ENCODE assay signal across 19 cellular contexts in the genomic region with DNA sequence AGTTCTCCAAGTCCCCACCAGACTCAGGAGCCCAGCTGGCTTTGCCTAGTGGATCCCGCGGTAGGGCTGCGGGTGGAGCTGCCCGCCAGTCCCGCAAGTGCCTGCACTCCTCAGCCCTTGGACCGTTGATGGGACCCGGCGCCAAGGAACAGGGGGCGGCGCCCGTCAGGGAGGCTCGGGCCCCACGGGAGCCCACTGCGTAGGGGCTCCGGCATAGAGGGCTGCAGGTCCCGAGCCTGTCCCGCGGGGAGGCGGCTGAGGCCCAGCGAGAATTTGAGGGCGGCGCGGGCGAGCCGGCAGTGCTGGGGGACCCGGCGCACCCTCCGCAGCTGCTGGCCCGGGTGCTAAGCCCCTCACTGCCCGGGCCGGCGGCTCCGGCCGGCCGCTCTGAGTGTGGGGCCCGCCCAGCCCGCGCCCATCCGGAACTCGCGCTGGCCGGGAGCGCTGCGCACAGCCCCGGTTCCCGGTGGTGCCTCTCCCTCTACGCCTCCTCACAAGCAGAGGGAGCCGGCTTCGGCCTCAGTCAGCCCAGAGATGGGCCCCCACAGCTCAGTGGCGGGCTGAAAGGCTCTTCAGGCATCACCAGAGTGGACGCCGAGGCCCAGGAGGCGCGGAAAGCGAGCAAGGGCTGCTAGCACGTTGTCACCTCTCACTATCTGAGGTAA.
DNase-seq lines count a peak whose midpoint lies in the region; ATAC-seq, FAIRE-seq and TF ChIP-seq lines count a peak whose summit lies in the region.
"Had no signal": no experiment of that assay in that cellular context is flagged by ENCODE, and none has a peak within 500 bp of the region (broad histone marks: within the 10 kb centered on the region; RNA-seq: fewer than 3 reads in every experiment).

No MANE protein-coding gene starts in this region.

- CTCF ChIA-PET in WTC11 (lab: Charles Lee) = no interaction called here

- peaks cover 0 to 5% of the 10 kb centered on the region in 2 donors for H3K9me3 Mint-ChIP-seq in stimulated activated naive CD8-positive, alpha-beta T cell treated with anti-CD3 and anti-CD28 coated beads, Interleukin-15, amount 100 ng/mL, for 72 hours
- H3K9me3 Mint-ChIP-seq in WTC11 = peaks cover 10% of the 10 kb centered on the region

- no peak overlapping the region for H2BK12ac ChIP-seq in neuronal stem cell (ENCODE audit: low read length)

- H3K27me3 ChIP-seq in neuronal stem cell (ENCODE audit: control insufficient read depth in 3 of 3, insufficient read depth in 3 of 3, low read depth in 1 of 3, low read length in 3 of 3) = no peaks in the 10 kb centered on the region
- no peaks in the 10 kb centered on the region for H3K27me3 ChIP-seq in effector memory CD4-positive, alpha-beta T cell (replicated peaks; ENCODE audit: control insufficient read depth, insufficient read depth, low read length, poor library complexity, severe bottlenecking)
- H3K27me3 ChIP-seq: BLaER1 had no signal

- DNase-seq in stimulated activated naive CD8-positive, alpha-beta T cell treated with anti-CD3 and anti-CD28 coated beads, Interleukin-15, amount 100 ng/mL, for 72 hours = no peak
- DNase-seq in stimulated activated naive CD8-positive, alpha-beta T cell treated with anti-CD3 and anti-CD28 coated beads, Interleukin-15, Interleukin-2, amounts not matched to agents 100 U/mL and 50 U/mL, for 24 hours = no peak
- DNase-seq in WTC11 (ENCODE audit: low spot score) (peak; percentile 11), neuronal stem cell (ENCODE audit: low spot score) (no peak), urothelium cell line (ENCODE audit: low spot score) (peak; percentile 5), NCI-H510A treated with DMSO at 0.1 percent for 48 hours (lab: John Stamatoyannopoulos, UW) (no peak), occipital lobe (lab: John Stamatoyannopoulos, UW) (no peak)
- DNase-seq in effector memory CD4-positive, alpha-beta T cell = no peak
- DNase-seq: 8988T, DMS153, DMS79, GF-D8, GOT3, IMR-90 had no signal

- FAIRE-seq in urothelium cell line (lab: Jason Lieb, UNC) = no peak

- POLR2A ChIA-PET in WTC11 (lab: Charles Lee) = no interaction called here

- H3K36me3 ChIP-seq in neuronal stem cell (replicated peaks in 1 of 2; ENCODE audit: control insufficient read depth in 2 of 2, insufficient read depth in 2 of 2, low read length in 2 of 2) = no peaks in the 10 kb centered on the region
- no peaks in the 10 kb centered on the region for H3K36me3 ChIP-seq in effector memory CD4-positive, alpha-beta T cell (ENCODE audit: control insufficient read depth, insufficient read depth, low read length)
- H3K36me3 ChIP-seq: BLaER1, HAP-1 had no signal

- H2AFZ ChIP-seq in neuronal stem cell (ENCODE audit: low read length) = no peak overlapping the region

- TF ChIP-seq CTCF in WTC11 (IDR thresholded peaks at IDR 0.05) = no peak

- H3K27ac Mint-ChIP-seq in stimulated activated naive CD8-positive, alpha-beta T cell treated with anti-CD3 and anti-CD28 coated beads, Interleukin-15, amount 100 ng/mL, for 72 hours = no peak overlapping the region
- no peak overlapping the region for H3K27ac Mint-ChIP-seq in WTC11
- H3K27ac Mint-ChIP-seq: CD14-positive monocyte; CD4-positive, alpha-beta memory T cell had no signal

- ATAC-seq in stimulated activated naive CD8-positive, alpha-beta T cell treated with anti-CD3 and anti-CD28 coated beads, Interleukin-15, amount 100 ng/mL, for 72 hours = peak; percentile 55
- ATAC-seq in stimulated activated naive CD8-positive, alpha-beta T cell treated with anti-CD3 and anti-CD28 coated beads, Interleukin-15, Interleukin-2, amounts not matched to agents 100 U/mL and 50 U/mL, for 24 hours = no peak
- ATAC-seq in WTC11 = peak; percentile 59

- WGBS in neuronal stem cell (ENCODE audit: extremely low coverage in 2 of 2, insufficient read length in 2 of 2, insufficient replicate concordance in 1 of 2), 2 donors = no CpG with 5 or more reads among the region's 56 CpGs

- no peak overlapping the region for H3K4ac ChIP-seq in neuronal stem cell (ENCODE audit: low read length)

- no peak overlapping the region for H3K4me3 ChIP-seq in neuronal stem cell (ENCODE audit: low read length in 2 of 2)
- H3K4me3 ChIP-seq in effector memory CD4-positive, alpha-beta T cell (ENCODE audit: insufficient read depth, low read depth, low read length, poor library complexity, severe bottlenecking) = no peak overlapping the region
- H3K4me3 ChIP-seq: BLaER1, HAP-1 had no signal

- H3K18ac ChIP-seq in neuronal stem cell (ENCODE audit: low read length) = no peak overlapping the region

- H2BK15ac ChIP-seq in neuronal stem cell (ENCODE audit: low read length) = no peak overlapping the region

- no peaks in the 10 kb centered on the region for H3K79me1 ChIP-seq in neuronal stem cell (ENCODE audit: low read depth, low read length)

- no peak overlapping the region for H4K8ac ChIP-seq in neuronal stem cell (ENCODE audit: low read depth, low read length)

- H3K36me3 Mint-ChIP-seq in WTC11 = peaks cover 2% of the 10 kb centered on the region; the same call in 1 of the 2 replicates
- H3K36me3 Mint-ChIP-seq: CD14-positive monocyte; CD4-positive, alpha-beta memory T cell had no signal

- no peaks in the 10 kb centered on the region for H3K4me1 ChIP-seq in neuronal stem cell (ENCODE audit: control insufficient read depth in 2 of 2, insufficient read depth in 1 of 2, low read depth in 1 of 2, low read length in 2 of 2)
- no peaks in the 10 kb centered on the region for H3K4me1 ChIP-seq in effector memory CD4-positive, alpha-beta T cell (ENCODE audit: control insufficient read depth, insufficient read depth, low read length, poor library complexity, severe bottlenecking)
- H3K4me1 ChIP-seq: BLaER1, HAP-1 had no signal

- H3K4me1 Mint-ChIP-seq in stimulated activated naive CD8-positive, alpha-beta T cell treated with anti-CD3 and anti-CD28 coated beads, Interleukin-15, amount 100 ng/mL, for 72 hours = no peaks in the 10 kb centered on the region
- H3K4me1 Mint-ChIP-seq in WTC11 = no peaks in the 10 kb centered on the region
- H3K4me1 Mint-ChIP-seq: CD14-positive monocyte; CD4-positive, alpha-beta memory T cell had no signal

- H2BK5ac ChIP-seq in neuronal stem cell (ENCODE audit: low read length) = no peak overlapping the region

- H4K91ac ChIP-seq in neuronal stem cell (ENCODE audit: low read depth, low read length, poor library complexity) = no peak overlapping the region

- no peak overlapping the region for H3K14ac ChIP-seq in neuronal stem cell (ENCODE audit: low read length)

- H2AK5ac ChIP-seq in neuronal stem cell (ENCODE audit: low read depth, low read length) = no peak overlapping the region

- H3K9me3 ChIP-seq in neuronal stem cell (replicated peaks in 1 of 2; ENCODE audit: control insufficient read depth in 2 of 2, insufficient read depth in 1 of 2, low read depth in 1 of 2, low read length in 2 of 2) = no peaks in the 10 kb centered on the region
- no peaks in the 10 kb centered on the region for H3K9me3 ChIP-seq in effector memory CD4-positive, alpha-beta T cell (ENCODE audit: control insufficient read depth, low read length)
- H3K9me3 ChIP-seq: BLaER1, HAP-1 had no signal

- no peak overlapping the region for H3K23ac ChIP-seq in neuronal stem cell (ENCODE audit: low read depth, low read length, poor library complexity)

- no peak overlapping the region for H3K4me2 ChIP-seq in neuronal stem cell (ENCODE audit: insufficient read depth, low read length, poor library complexity, severe bottlenecking)
- H3K4me2 ChIP-seq: BLaER1 had no signal

- no peaks in the 10 kb centered on the region for H3K27me3 Mint-ChIP-seq in stimulated activated naive CD8-positive, alpha-beta T cell treated with anti-CD3 and anti-CD28 coated beads, Interleukin-15, amount 100 ng/mL, for 72 hours
- no peaks in the 10 kb centered on the region for H3K27me3 Mint-ChIP-seq in WTC11 (ENCODE audit: low read depth)
- H3K27me3 Mint-ChIP-seq: CD4-positive, alpha-beta memory T cell had no signal

- no peak overlapping the region for H3K27ac ChIP-seq in neuronal stem cell (replicated peaks; ENCODE audit: low read length)
- no peak overlapping the region for H3K27ac ChIP-seq in effector memory CD4-positive, alpha-beta T cell (ENCODE audit: insufficient read depth, low read length, poor library complexity, severe bottlenecking)
- H3K27ac ChIP-seq: BLaER1, HL-60 had no signal

- no peak overlapping the region for H2BK120ac ChIP-seq in neuronal stem cell (ENCODE audit: low read depth, low read length)

- H3K9ac ChIP-seq in neuronal stem cell (ENCODE audit: low read depth, low read length, poor library complexity) = peak overlapping the region; percentile 21
- H3K9ac ChIP-seq: BLaER1 had no signal

- no peak overlapping the region for H3K4me3 Mint-ChIP-seq in stimulated activated naive CD8-positive, alpha-beta T cell treated with anti-CD3 and anti-CD28 coated beads, Interleukin-15, amount 100 ng/mL, for 72 hours
- no peak overlapping the region for H3K4me3 Mint-ChIP-seq in WTC11
- H3K4me3 Mint-ChIP-seq: CD14-positive monocyte; CD4-positive, alpha-beta memory T cell had no signal

TF ChIP-seq in WTC11, 78 proteins besides CTCF, POLR2A, EP300 and RAD21 (continues in another document):
- TF ChIP-seq, protein P1, sequence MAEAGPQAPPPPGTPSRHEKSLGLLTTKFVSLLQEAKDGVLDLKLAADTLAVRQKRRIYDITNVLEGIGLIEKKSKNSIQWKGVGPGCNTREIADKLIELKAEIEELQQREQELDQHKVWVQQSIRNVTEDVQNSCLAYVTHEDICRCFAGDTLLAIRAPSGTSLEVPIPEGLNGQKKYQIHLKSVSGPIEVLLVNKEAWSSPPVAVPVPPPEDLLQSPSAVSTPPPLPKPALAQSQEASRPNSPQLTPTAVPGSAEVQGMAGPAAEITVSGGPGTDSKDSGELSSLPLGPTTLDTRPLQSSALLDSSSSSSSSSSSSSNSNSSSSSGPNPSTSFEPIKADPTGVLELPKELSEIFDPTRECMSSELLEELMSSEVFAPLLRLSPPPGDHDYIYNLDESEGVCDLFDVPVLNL (CRISPR knock-in tag; IDR thresholded peaks at IDR 0.05; ENCODE audit: borderline replicate concordance, low read depth) = no peak
- TF ChIP-seq, protein P2, sequence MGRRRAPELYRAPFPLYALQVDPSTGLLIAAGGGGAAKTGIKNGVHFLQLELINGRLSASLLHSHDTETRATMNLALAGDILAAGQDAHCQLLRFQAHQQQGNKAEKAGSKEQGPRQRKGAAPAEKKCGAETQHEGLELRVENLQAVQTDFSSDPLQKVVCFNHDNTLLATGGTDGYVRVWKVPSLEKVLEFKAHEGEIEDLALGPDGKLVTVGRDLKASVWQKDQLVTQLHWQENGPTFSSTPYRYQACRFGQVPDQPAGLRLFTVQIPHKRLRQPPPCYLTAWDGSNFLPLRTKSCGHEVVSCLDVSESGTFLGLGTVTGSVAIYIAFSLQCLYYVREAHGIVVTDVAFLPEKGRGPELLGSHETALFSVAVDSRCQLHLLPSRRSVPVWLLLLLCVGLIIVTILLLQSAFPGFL (CRISPR knock-in tag; IDR thresholded peaks at IDR 0.05; ENCODE audit: borderline replicate concordance) = no peak
- TF ChIP-seq NR2C2 (CRISPR knock-in tag; IDR thresholded peaks at IDR 0.05) (no peak), ATF1 (CRISPR knock-in tag; IDR thresholded peaks at IDR 0.05) (no peak), ZNF671 (CRISPR knock-in tag; IDR thresholded peaks at IDR 0.05) (no peak)
- TF ChIP-seq, protein P3, sequence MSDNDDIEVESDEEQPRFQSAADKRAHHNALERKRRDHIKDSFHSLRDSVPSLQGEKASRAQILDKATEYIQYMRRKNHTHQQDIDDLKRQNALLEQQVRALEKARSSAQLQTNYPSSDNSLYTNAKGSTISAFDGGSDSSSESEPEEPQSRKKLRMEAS (CRISPR knock-in tag; IDR thresholded peaks at IDR 0.05) = no peak

Comparison
In these comparisons a context has a peak if more than half of its experiments do, and no peak if none do; other contexts are left out.
1. DNase-seq: peak in WTC11 (single experiment) and urothelium cell line (single experiment); none in stimulated activated naive CD8-positive, alpha-beta T cell treated with anti-CD3 and anti-CD28 coated beads, Interleukin-15, amount 100 ng/mL, for 72 hours (0 of 2), stimulated activated naive CD8-positive, alpha-beta T cell treated with anti-CD3 and anti-CD28 coated beads, Interleukin-15, Interleukin-2, amounts not matched to agents 100 U/mL and 50 U/mL, for 24 hours (single experiment), neuronal stem cell (single experiment), NCI-H510A treated with DMSO at 0.1 percent for 48 hours (single experiment), effector memory CD4-positive, alpha-beta T cell (0 of 3) and occipital lobe (single experiment).